20 cellular contexts compared by ENCODE assay signal in genomic region chr7:73597978-73598782, GRCh38. TPM values are rescaled to one million over a fixed set of nuclear protein-coding genes. Genes with fewer than 3 reads are reported as not detected.
DNase-seq lines count a peak whose midpoint lies in the region; ATAC-seq and TF ChIP-seq lines count a peak whose summit lies in the region.
"Had no signal": no experiment of that assay in that cellular context is flagged by ENCODE, and none has a peak within 500 bp of the region (broad histone marks: within the 10 kb centered on the region; RNA-seq: fewer than 3 reads in every experiment).

No MANE protein-coding gene starts in this region.

- ATAC-seq in activated CD8-positive, alpha-beta T cell treated with anti-CD3 and anti-CD28 coated beads for 36 hours: peak; percentile 42
- ATAC-seq in activated CD8-positive, alpha-beta T cell treated with anti-CD3 and anti-CD28 coated beads, Interleukin-2, amount 10 ng/mL, durations not matched to agents 7 days and 5 days: no peak
- ATAC-seq in HG03342 (IDR thresholded peaks at IDR 0.05; ENCODE audit: unreplicated experiment): no peak
- ATAC-seq: CD8-positive, alpha-beta T cell; GM12878 had no signal

- no peak overlapping the region for H3K27ac Mint-ChIP-seq in activated CD8-positive, alpha-beta T cell treated with anti-CD3 and anti-CD28 coated beads for 36 hours
- H3K27ac Mint-ChIP-seq in activated CD8-positive, alpha-beta T cell treated with anti-CD3 and anti-CD28 coated beads, Interleukin-2, amount 10 ng/mL, durations not matched to agents 7 days and 5 days: no peak overlapping the region
- H3K27ac Mint-ChIP-seq: CD8-positive, alpha-beta T cell had no signal

- H3K4me1 Mint-ChIP-seq in activated CD8-positive, alpha-beta T cell treated with anti-CD3 and anti-CD28 coated beads for 36 hours (ENCODE audit: low read depth): no peaks in the 10 kb centered on the region
- no peaks in the 10 kb centered on the region for H3K4me1 Mint-ChIP-seq in activated CD8-positive, alpha-beta T cell treated with anti-CD3 and anti-CD28 coated beads, Interleukin-2, amount 10 ng/mL, durations not matched to agents 7 days and 5 days (ENCODE audit: low read depth)

- H3K4me3 Mint-ChIP-seq in activated CD8-positive, alpha-beta T cell treated with anti-CD3 and anti-CD28 coated beads for 36 hours: no peak overlapping the region
- no peak overlapping the region for H3K4me3 Mint-ChIP-seq in activated CD8-positive, alpha-beta T cell treated with anti-CD3 and anti-CD28 coated beads, Interleukin-2, amount 10 ng/mL, durations not matched to agents 7 days and 5 days
- H3K4me3 Mint-ChIP-seq: CD8-positive, alpha-beta T cell had no signal

- CTCF ChIA-PET in activated CD8-positive, alpha-beta T cell treated with anti-CD3 and anti-CD28 coated beads for 36 hours (lab: Charles Lee): interaction anchor here (1.4 to 1.5 kb wide), 2 partner anchors 9 to 136 kb away, joined by 3 to 5 read pairs; no protein-coding TSS in a partner anchor
- CTCF ChIA-PET in activated CD8-positive, alpha-beta T cell treated with anti-CD3 and anti-CD28 coated beads, Interleukin-2, amount 10 ng/mL, durations not matched to agents 7 days and 5 days (lab: Charles Lee): interaction anchor here (2.0 kb wide), 1 partner anchor 137 kb away, joined by 8 read pairs; no protein-coding TSS in a partner anchor

- intact Hi-C loops in activated CD8-positive, alpha-beta T cell treated with anti-CD3 and anti-CD28 coated beads for 36 hours (cut with micrococcal nuclease): no loop called here

- H3K36me3 Mint-ChIP-seq in activated CD8-positive, alpha-beta T cell treated with anti-CD3 and anti-CD28 coated beads for 36 hours (ENCODE audit: low read depth): no peaks in the 10 kb centered on the region
- no peaks in the 10 kb centered on the region for H3K36me3 Mint-ChIP-seq in activated CD8-positive, alpha-beta T cell treated with anti-CD3 and anti-CD28 coated beads, Interleukin-2, amount 10 ng/mL, durations not matched to agents 7 days and 5 days (ENCODE audit: low read depth)
- H3K36me3 Mint-ChIP-seq: CD8-positive, alpha-beta T cell had no signal

- TF ChIP-seq CTCF in activated CD8-positive, alpha-beta T cell treated with anti-CD3 and anti-CD28 coated beads for 36 hours (IDR thresholded peaks at IDR 0.05): no peak
- TF ChIP-seq CTCF in epithelial cell of esophagus (IDR thresholded peaks at IDR 0.05; ENCODE audit: insufficient read depth, low read depth, low read length, missing control alignments) (no peak), GM20000 (IDR thresholded peaks at IDR 0.05; ENCODE audit: extremely low read depth, missing control alignments) (no peak)

- H3K4me3 ChIP-seq in epithelial cell of esophagus (ENCODE audit: low read length): no peak overlapping the region
- H3K4me3 ChIP-seq: GM12878 had no signal

- H3K27me3 Mint-ChIP-seq in activated CD8-positive, alpha-beta T cell treated with anti-CD3 and anti-CD28 coated beads for 36 hours: peaks cover 10% of the 10 kb centered on the region
- peaks cover 9% of the 10 kb centered on the region for H3K27me3 Mint-ChIP-seq in activated CD8-positive, alpha-beta T cell treated with anti-CD3 and anti-CD28 coated beads, Interleukin-2, amount 10 ng/mL, durations not matched to agents 7 days and 5 days (ENCODE audit: low read depth)

- no peak for DNase-seq in activated CD8-positive, alpha-beta T cell treated with anti-CD3 and anti-CD28 coated beads for 36 hours
- no peak for DNase-seq in activated CD8-positive, alpha-beta T cell treated with anti-CD3 and anti-CD28 coated beads, Interleukin-2, amount 10 ng/mL, durations not matched to agents 7 days and 5 days
- peak; percentile 40 for DNase-seq in NAMALWA (ENCODE audit: low spot score)
- DNase-seq in epithelial cell of esophagus (ENCODE audit: low read depth): peak; percentile 39
- no peak for DNase-seq in GM20000 (ENCODE audit: low spot score)
- DNase-seq in OCI-M1 (lab: John Stamatoyannopoulos, UW): no peak
- DNase-seq: AML-193; C1 segment of cervical spinal cord; CD8-positive, alpha-beta T cell; DND-41; NCI-H1417; NCI-H1694 treated with DMSO at 0.1 percent for 48 hours; NCI-H2081 treated with DMSO at 0.1 percent for 48 hours; NCI-H446; NCI-H526 had no signal

- no peaks in the 10 kb centered on the region for H3K9me3 Mint-ChIP-seq in activated CD8-positive, alpha-beta T cell treated with anti-CD3 and anti-CD28 coated beads for 36 hours
- H3K9me3 Mint-ChIP-seq in activated CD8-positive, alpha-beta T cell treated with anti-CD3 and anti-CD28 coated beads, Interleukin-2, amount 10 ng/mL, durations not matched to agents 7 days and 5 days (ENCODE audit: insufficient read depth): no peaks in the 10 kb centered on the region
- H3K9me3 Mint-ChIP-seq: CD8-positive, alpha-beta T cell had no signal

- POLR2A ChIA-PET in activated CD8-positive, alpha-beta T cell treated with anti-CD3 and anti-CD28 coated beads for 36 hours (lab: Charles Lee): no interaction called here
- POLR2A ChIA-PET in activated CD8-positive, alpha-beta T cell treated with anti-CD3 and anti-CD28 coated beads, Interleukin-2, amount 10 ng/mL, durations not matched to agents 7 days and 5 days (lab: Charles Lee): no interaction called here

RNA-seq across cellular contexts. Expression of gene TBL2, which starts 19.8 kb away (rescaled TPM):
- total RNA-seq in activated CD8-positive, alpha-beta T cell treated with anti-CD3 and anti-CD28 coated beads for 36 hours: 10 to 100 TPM; 29.6 to 30.7 TPM
- 10 to 100 TPM; 26.1 to 26.4 TPM for total RNA-seq in activated CD8-positive, alpha-beta T cell treated with anti-CD3 and anti-CD28 coated beads, Interleukin-2, amount 10 ng/mL, durations not matched to agents 7 days and 5 days

RNA-seq across cellular contexts. Expression of gene MLXIPL, which starts 26.1 kb away (rescaled TPM):
- not detected for total RNA-seq in activated CD8-positive, alpha-beta T cell treated with anti-CD3 and anti-CD28 coated beads for 36 hours
- total RNA-seq in activated CD8-positive, alpha-beta T cell treated with anti-CD3 and anti-CD28 coated beads, Interleukin-2, amount 10 ng/mL, durations not matched to agents 7 days and 5 days: not detected
- total RNA-seq: A172; CD8-positive, alpha-beta T cell; H4; OCI-LY7 had no signal

RNA-seq across cellular contexts. Expression of gene BCL7B, which starts 40.7 kb away (rescaled TPM):
- 10 to 100 TPM; 42.9 to 50.6 TPM for total RNA-seq in activated CD8-positive, alpha-beta T cell treated with anti-CD3 and anti-CD28 coated beads for 36 hours
- total RNA-seq in activated CD8-positive, alpha-beta T cell treated with anti-CD3 and anti-CD28 coated beads, Interleukin-2, amount 10 ng/mL, durations not matched to agents 7 days and 5 days: 10 to 100 TPM; 76.8 to 80.8 TPM

Comparison
In these comparisons a context has a peak if more than half of its experiments do, and no peak if none do; other contexts are left out.
1. DNase-seq: peak in NAMALWA (single experiment) and epithelial cell of esophagus (single experiment); none in activated CD8-positive, alpha-beta T cell treated with anti-CD3 and anti-CD28 coated beads for 36 hours (single experiment), activated CD8-positive, alpha-beta T cell treated with anti-CD3 and anti-CD28 coated beads, Interleukin-2, amount 10 ng/mL, durations not matched to agents 7 days and 5 days (single experiment), GM20000 (single experiment) and OCI-M1 (single experiment).